Comparison of ENCODE assay signal across 8 cellular contexts in the genomic region with DNA sequence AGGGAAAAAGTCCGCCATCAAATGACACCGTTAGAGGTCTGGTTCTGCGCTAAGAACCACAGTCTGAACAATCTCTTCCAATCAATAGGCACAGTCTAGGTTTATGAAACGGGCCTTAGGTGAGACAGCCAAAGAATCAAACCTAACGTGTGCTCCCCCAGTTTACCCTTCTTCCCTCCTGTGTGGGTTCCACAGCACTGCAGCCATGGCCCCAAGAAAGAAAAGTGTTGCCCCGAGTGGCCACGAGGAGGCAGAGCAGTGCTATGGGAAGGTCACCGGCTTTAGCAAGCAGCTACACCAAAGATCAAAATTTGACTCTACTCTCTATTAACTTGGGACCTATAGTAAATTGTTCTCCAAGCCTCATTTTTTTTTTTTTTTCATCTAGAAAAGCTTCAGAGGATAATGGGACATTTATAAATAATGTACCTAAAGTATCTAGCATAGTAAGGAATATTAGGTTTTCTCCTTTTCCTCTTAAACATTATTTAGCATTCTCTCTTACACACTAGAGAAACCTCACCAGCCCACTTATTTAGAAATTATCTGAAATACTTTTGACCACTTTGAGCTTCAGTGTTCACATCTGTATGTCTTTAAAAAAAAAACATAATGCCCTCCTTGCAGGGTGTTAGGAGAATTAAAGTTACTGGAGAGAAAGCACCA.
DNase-seq lines count a peak whose midpoint lies in the region; ATAC-seq and TF ChIP-seq lines count a peak whose summit lies in the region.

No MANE protein-coding gene starts in this region.

- H3K4me3 ChIP-seq in CD8-positive, alpha-beta T cell (ENCODE audit: low read depth, low read length) = no peak overlapping the region
- no peak overlapping the region for H3K4me3 ChIP-seq in RWPE2 (ENCODE audit: severe bottlenecking)

- no peaks in the 10 kb centered on the region for H3K27me3 ChIP-seq in CD8-positive, alpha-beta T cell (ENCODE audit: insufficient read depth, low read length)
- H3K27me3 ChIP-seq in RWPE2 (ENCODE audit: insufficient read depth, poor library complexity, severe bottlenecking) = no peaks in the 10 kb centered on the region

- H3K4me3 Mint-ChIP-seq in CD8-positive, alpha-beta T cell = no peak overlapping the region

- H3K4me1 ChIP-seq in CD8-positive, alpha-beta T cell (ENCODE audit: insufficient read depth, low read length) = no peaks in the 10 kb centered on the region
- H3K4me1 ChIP-seq in RWPE2 (ENCODE audit: insufficient read depth, poor library complexity, severe bottlenecking) = no peaks in the 10 kb centered on the region

- peak; percentile 75 for ATAC-seq in CD8-positive, alpha-beta T cell
- ATAC-seq in GM19328 (IDR thresholded peaks at IDR 0.05; ENCODE audit: unreplicated experiment) (peak; percentile 82), HG03521 (IDR thresholded peaks at IDR 0.05; ENCODE audit: unreplicated experiment) (peak; percentile 89), RWPE2 (ENCODE audit: low read depth) (peak; percentile 88), Right ventricle myocardium superior (ENCODE audit: poor library complexity) (peak; percentile 88)

- DNase-seq in CD8-positive, alpha-beta T cell = peak; percentile 15 to 59 (median 41)
- DNase-seq in RWPE2 (ENCODE audit: low spot score) (no peak), Right ventricle myocardium superior (peak; percentile 66), pulmonary artery endothelial cell (ENCODE audit: low read depth, low spot score) (peak; percentile 30), DMS79 (lab: John Stamatoyannopoulos, UW) (no peak)
- peak in 3 of 4 experiments; percentile 4 to 35 (median 12) for DNase-seq in activated naive CD4-positive, alpha-beta T cell (lab: John Stamatoyannopoulos, UW)

- H3K9me3 Mint-ChIP-seq in CD8-positive, alpha-beta T cell = no peaks in the 10 kb centered on the region

- no peak overlapping the region for H3K27ac Mint-ChIP-seq in CD8-positive, alpha-beta T cell

- CTCF ChIA-PET in CD8-positive, alpha-beta T cell (lab: Charles Lee) = interaction anchor here (0.6 to 3.5 kb wide), 6 partner anchors 12 to 381 kb away, joined by 3 to 16 read pairs (median 3); no protein-coding TSS in a partner anchor

- H3K36me3 Mint-ChIP-seq in CD8-positive, alpha-beta T cell = peaks cover 88% of the 10 kb centered on the region

- peaks cover 5% of the 10 kb centered on the region for H3K4me1 Mint-ChIP-seq in CD8-positive, alpha-beta T cell (ENCODE audit: low read depth)

- no peak overlapping the region for H3K27ac ChIP-seq in CD8-positive, alpha-beta T cell (ENCODE audit: low read depth, low read length)
- no peak overlapping the region for H3K27ac ChIP-seq in RWPE2 (ENCODE audit: poor library complexity, severe bottlenecking)

- H3K36me3 ChIP-seq in CD8-positive, alpha-beta T cell (ENCODE audit: insufficient read depth, low read length) = peaks cover 4% of the 10 kb centered on the region
- peaks cover 71% of the 10 kb centered on the region for H3K36me3 ChIP-seq in RWPE2 (ENCODE audit: low read depth)

- POLR2A ChIA-PET in CD8-positive, alpha-beta T cell (lab: Charles Lee) = interaction anchor here (0.6 to 0.7 kb wide), 2 partner anchors 9 to 16 kb away, joined by 3 to 8 read pairs; no protein-coding TSS in a partner anchor

- peak; percentile 57 for TF ChIP-seq CTCF in CD8-positive, alpha-beta T cell (IDR thresholded peaks at IDR 0.05)
- TF ChIP-seq CTCF in RWPE2 (IDR thresholded peaks at IDR 0.05; ENCODE audit: poor library complexity, severe bottlenecking) = peak; percentile 92

- intact Hi-C loops in CD8-positive, alpha-beta T cell (cut with DNase I, micrococcal nuclease) = loop anchor here (1.0 to 10.0 kb wide), 4 partner anchors 153 to 916 kb away; a partner anchor contains a TSS
- intact Hi-C loops in Right ventricle myocardium superior (cut with DNase I) = loop anchor here (5.0 to 10.0 kb wide), 3 partner anchors 158 to 376 kb away; no protein-coding TSS in a partner anchor

- no peaks in the 10 kb centered on the region for H3K9me3 ChIP-seq in CD8-positive, alpha-beta T cell (ENCODE audit: low read length)
- no peaks in the 10 kb centered on the region for H3K9me3 ChIP-seq in RWPE2 (ENCODE audit: severe bottlenecking)

- no peaks in the 10 kb centered on the region for H3K27me3 Mint-ChIP-seq in CD8-positive, alpha-beta T cell (ENCODE audit: low read depth)

Comparison
In these comparisons a context has a peak if more than half of its experiments do, and no peak if none do; other contexts are left out.
1. DNase-seq: peak in CD8-positive, alpha-beta T cell (7 of 7), activated naive CD4-positive, alpha-beta T cell (3 of 4), Right ventricle myocardium superior (single experiment) and pulmonary artery endothelial cell (single experiment); none in RWPE2 (single experiment) and DMS79 (single experiment).
2. Peak in every context shown above with its lines, with median percentiles within 50 percentile points of each other: ATAC-seq.